ENCODE assay signal across 16 cellular contexts in genomic region chr22:41836551-41836950, GRCh38. TPM values are rescaled to one million over a fixed set of nuclear protein-coding genes. Genes with fewer than 3 reads are reported as not detected.
DNase-seq lines count a peak whose midpoint lies in the region; ATAC-seq lines count a peak whose summit lies in the region.
"Had no signal": no experiment of that assay in that cellular context is flagged by ENCODE, and none has a peak within 500 bp of the region (broad histone marks: within the 10 kb centered on the region; RNA-seq: fewer than 3 reads in every experiment).

No MANE protein-coding gene starts in this region.

- no peak overlapping the region for H3K4me3 Mint-ChIP-seq in stimulated activated naive CD8-positive, alpha-beta T cell treated with anti-CD3 and anti-CD28 coated beads, Interleukin-15, Interleukin-2, amounts not matched to agents 100 ng/mL and 50 ng/mL, for 24 hours
- H3K4me3 Mint-ChIP-seq in stimulated activated naive CD8-positive, alpha-beta T cell treated with anti-CD3 and anti-CD28 coated beads, Interleukin-15, amount 100 ng/mL, for 72 hours, result no peak overlapping the region
- peak overlapping the region; percentile 2 for H3K4me3 Mint-ChIP-seq in activated T-helper 2 cell treated with anti-CD3 and anti-CD28 coated beads, Interferon-gamma antibody, Interleukin-2, Interleukin-4, amounts not matched to agents 10 μg/mL and 5 μg/mL and 100 μg/mL, durations not matched to agents 14 hours and 24 hours and 36 hours (ENCODE audit: low read depth)
- H3K4me3 Mint-ChIP-seq in naive thymus-derived CD4-positive, alpha-beta T cell, result peak overlapping the region in 2 of 10 donors; percentile 18 to 69
- H3K4me3 Mint-ChIP-seq: T-cell had no signal

- no peak for DNase-seq in stimulated activated naive CD8-positive, alpha-beta T cell treated with anti-CD3 and anti-CD28 coated beads, Interleukin-15, amount 100 ng/mL, for 72 hours
- no peak for DNase-seq in activated T-helper 2 cell treated with anti-CD3 and anti-CD28 coated beads, Interferon-gamma antibody, Interleukin-2, Interleukin-4, amounts not matched to agents 10 μg/mL and 5 μg/mL and 100 μg/mL, durations not matched to agents 14 hours and 24 hours and 36 hours (ENCODE audit: low spot score)
- no peak for DNase-seq in naive thymus-derived CD4-positive, alpha-beta T cell
- no peak for DNase-seq in HAP-1 (ENCODE audit: low spot score in 2 of 2)
- DNase-seq in cerebellum (ENCODE audit: low spot score), result no peak
- no peak for DNase-seq in NCI-H1092 (lab: John Stamatoyannopoulos, UW)
- DNase-seq: activated CD4-positive, alpha-beta T cell treated with anti-CD3 and anti-CD28 coated beads for 48 hours; activated effector memory CD4-positive, alpha-beta T cell treated with anti-CD3 and anti-CD28 coated beads, Interleukin-2, amount 50 U/mL, for 16 hours; BE2C; gastrocnemius medialis; NCI-H2029; NCI-H82; spleen; T-cell had no signal

- peak overlapping the region; percentile 41 for H3K27ac Mint-ChIP-seq in stimulated activated naive CD8-positive, alpha-beta T cell treated with anti-CD3 and anti-CD28 coated beads, Interleukin-15, Interleukin-2, amounts not matched to agents 100 ng/mL and 50 ng/mL, for 24 hours
- no peak overlapping the region for H3K27ac Mint-ChIP-seq in stimulated activated naive CD8-positive, alpha-beta T cell treated with anti-CD3 and anti-CD28 coated beads, Interleukin-15, amount 100 ng/mL, for 72 hours
- H3K27ac Mint-ChIP-seq in activated T-helper 2 cell treated with anti-CD3 and anti-CD28 coated beads, Interferon-gamma antibody, Interleukin-2, Interleukin-4, amounts not matched to agents 10 μg/mL and 5 μg/mL and 100 μg/mL, durations not matched to agents 14 hours and 24 hours and 36 hours, result peak overlapping the region; percentile 33
- peak overlapping the region in 6 of 9 donors; percentile 44 to 76 (median 56) for H3K27ac Mint-ChIP-seq in naive thymus-derived CD4-positive, alpha-beta T cell

- ATAC-seq in stimulated activated naive CD8-positive, alpha-beta T cell treated with anti-CD3 and anti-CD28 coated beads, Interleukin-15, amount 100 ng/mL, for 72 hours, result no peak
- no peak for ATAC-seq in naive thymus-derived CD4-positive, alpha-beta T cell
- no peak for ATAC-seq in HG03108 (IDR thresholded peaks at IDR 0.05; ENCODE audit: unreplicated experiment)
- ATAC-seq: gastrocnemius medialis, T-cell had no signal

- no peaks in the 10 kb centered on the region for H3K9me3 Mint-ChIP-seq in stimulated activated naive CD8-positive, alpha-beta T cell treated with anti-CD3 and anti-CD28 coated beads, Interleukin-15, Interleukin-2, amounts not matched to agents 100 ng/mL and 50 ng/mL, for 24 hours
- no peaks in the 10 kb centered on the region for H3K9me3 Mint-ChIP-seq in stimulated activated naive CD8-positive, alpha-beta T cell treated with anti-CD3 and anti-CD28 coated beads, Interleukin-15, amount 100 ng/mL, for 72 hours
- peaks cover 3% of the 10 kb centered on the region for H3K9me3 Mint-ChIP-seq in activated T-helper 2 cell treated with anti-CD3 and anti-CD28 coated beads, Interferon-gamma antibody, Interleukin-2, Interleukin-4, amounts not matched to agents 10 μg/mL and 5 μg/mL and 100 μg/mL, durations not matched to agents 14 hours and 24 hours and 36 hours
- no peaks in the 10 kb centered on the region for H3K9me3 Mint-ChIP-seq in naive thymus-derived CD4-positive, alpha-beta T cell
- H3K9me3 Mint-ChIP-seq: T-cell had no signal

- H3K4me3 ChIP-seq in naive thymus-derived CD4-positive, alpha-beta T cell (ENCODE audit: low read length), result no peak overlapping the region
- no peak overlapping the region for H3K4me3 ChIP-seq in HAP-1
- H3K4me3 ChIP-seq: gastrocnemius medialis, spleen had no signal

- peaks cover 0 to 10% of the 10 kb centered on the region in 2 donors for H3K4me1 ChIP-seq in naive thymus-derived CD4-positive, alpha-beta T cell (ENCODE audit: control insufficient read depth in 2 of 2, insufficient read depth in 2 of 2, low read length in 2 of 2)
- H3K4me1 ChIP-seq in HAP-1, result peaks cover 21% of the 10 kb centered on the region
- H3K4me1 ChIP-seq: BE2C had no signal

- POLR2A ChIA-PET in naive thymus-derived CD4-positive, alpha-beta T cell (lab: Charles Lee), result interaction anchor here (0.8 to 8.0 kb wide), 4 partner anchors 22 to 104 kb away, joined by 3 to 61 read pairs (median 4); partner anchors contain the start of gene CCDC134

- in situ Hi-C loops in HAP-1 (cut with MboI; ENCODE audit: low sequenced_read_pairs), result no loop called here

- intact Hi-C loops in activated T-helper 2 cell treated with anti-CD3 and anti-CD28 coated beads, Interferon-gamma antibody, Interleukin-2, Interleukin-4, amounts not matched to agents 10 μg/mL and 5 μg/mL and 100 μg/mL, durations not matched to agents 14 hours and 24 hours and 36 hours (cut with micrococcal nuclease), result loop anchor here (10.0 kb wide), 1 partner anchor 238 kb away; the partner anchor contains the start of genes NAGA, PHETA2 and SMDT1
- intact Hi-C loops in naive thymus-derived CD4-positive, alpha-beta T cell (cut with micrococcal nuclease), result loop anchor here in 1 of 2 donors (10.0 kb wide), 1 partner anchor 238 kb away; the partner anchor contains the start of genes NAGA, PHETA2 and SMDT1

- peaks cover 0 to 3% (median 0%) of the 10 kb centered on the region in 3 experiments for H3K36me3 ChIP-seq in naive thymus-derived CD4-positive, alpha-beta T cell (ENCODE audit: control insufficient read depth in 2 of 3, insufficient read depth in 3 of 3, low read length in 3 of 3)
- H3K36me3 ChIP-seq in HAP-1 (replicated peaks), result peaks cover 59% of the 10 kb centered on the region
- H3K36me3 ChIP-seq: gastrocnemius medialis had no signal

- peaks cover 72% of the 10 kb centered on the region for H3K4me1 Mint-ChIP-seq in stimulated activated naive CD8-positive, alpha-beta T cell treated with anti-CD3 and anti-CD28 coated beads, Interleukin-15, Interleukin-2, amounts not matched to agents 100 ng/mL and 50 ng/mL, for 24 hours (ENCODE audit: low read depth)
- peaks cover 69% of the 10 kb centered on the region for H3K4me1 Mint-ChIP-seq in stimulated activated naive CD8-positive, alpha-beta T cell treated with anti-CD3 and anti-CD28 coated beads, Interleukin-15, amount 100 ng/mL, for 72 hours
- H3K4me1 Mint-ChIP-seq in activated T-helper 2 cell treated with anti-CD3 and anti-CD28 coated beads, Interferon-gamma antibody, Interleukin-2, Interleukin-4, amounts not matched to agents 10 μg/mL and 5 μg/mL and 100 μg/mL, durations not matched to agents 14 hours and 24 hours and 36 hours (ENCODE audit: low read depth), result peaks cover 52% of the 10 kb centered on the region
- H3K4me1 Mint-ChIP-seq in naive thymus-derived CD4-positive, alpha-beta T cell, result peaks cover 29 to 67% (median 55%) of the 10 kb centered on the region in 7 donors

- no peaks in the 10 kb centered on the region for H3K27me3 ChIP-seq in naive thymus-derived CD4-positive, alpha-beta T cell (ENCODE audit: control insufficient read depth in 2 of 2, insufficient read depth in 2 of 2, low read length in 2 of 2)
- no peaks in the 10 kb centered on the region for H3K27me3 ChIP-seq in HAP-1 (ENCODE audit: low read depth)
- H3K27me3 ChIP-seq: BE2C, gastrocnemius medialis, spleen had no signal

- CTCF ChIA-PET in naive thymus-derived CD4-positive, alpha-beta T cell (lab: Charles Lee), result no interaction called here

- H3K27me3 Mint-ChIP-seq in stimulated activated naive CD8-positive, alpha-beta T cell treated with anti-CD3 and anti-CD28 coated beads, Interleukin-15, Interleukin-2, amounts not matched to agents 100 ng/mL and 50 ng/mL, for 24 hours, result no peaks in the 10 kb centered on the region
- H3K27me3 Mint-ChIP-seq in stimulated activated naive CD8-positive, alpha-beta T cell treated with anti-CD3 and anti-CD28 coated beads, Interleukin-15, amount 100 ng/mL, for 72 hours, result no peaks in the 10 kb centered on the region
- no peaks in the 10 kb centered on the region for H3K27me3 Mint-ChIP-seq in activated T-helper 2 cell treated with anti-CD3 and anti-CD28 coated beads, Interferon-gamma antibody, Interleukin-2, Interleukin-4, amounts not matched to agents 10 μg/mL and 5 μg/mL and 100 μg/mL, durations not matched to agents 14 hours and 24 hours and 36 hours (ENCODE audit: low read depth)
- H3K27me3 Mint-ChIP-seq in naive thymus-derived CD4-positive, alpha-beta T cell, result peaks cover 0 to 2% (median 0%) of the 10 kb centered on the region in 5 donors
- H3K27me3 Mint-ChIP-seq: T-cell had no signal

- no peak overlapping the region for H3K27ac ChIP-seq in naive thymus-derived CD4-positive, alpha-beta T cell (ENCODE audit: low read depth, low read length)

- H3K36me3 Mint-ChIP-seq in stimulated activated naive CD8-positive, alpha-beta T cell treated with anti-CD3 and anti-CD28 coated beads, Interleukin-15, Interleukin-2, amounts not matched to agents 100 ng/mL and 50 ng/mL, for 24 hours (ENCODE audit: low read depth), result peaks cover 67% of the 10 kb centered on the region
- peaks cover 75% of the 10 kb centered on the region for H3K36me3 Mint-ChIP-seq in activated T-helper 2 cell treated with anti-CD3 and anti-CD28 coated beads, Interferon-gamma antibody, Interleukin-2, Interleukin-4, amounts not matched to agents 10 μg/mL and 5 μg/mL and 100 μg/mL, durations not matched to agents 14 hours and 24 hours and 36 hours (ENCODE audit: low read depth)
- peaks cover 0 to 43% (median 4%) of the 10 kb centered on the region in 5 donors for H3K36me3 Mint-ChIP-seq in naive thymus-derived CD4-positive, alpha-beta T cell

- H3K9me3 ChIP-seq in naive thymus-derived CD4-positive, alpha-beta T cell (ENCODE audit: control insufficient read depth in 2 of 3, low read length in 3 of 3), result no peaks in the 10 kb centered on the region
- H3K9me3 ChIP-seq in HAP-1, result no peaks in the 10 kb centered on the region
- H3K9me3 ChIP-seq: BE2C, gastrocnemius medialis, spleen had no signal

RNA-seq across cellular contexts. Expression of gene SREBF2, which starts 3.6 kb away (rescaled TPM):
- total RNA-seq in activated T-helper 2 cell treated with anti-CD3 and anti-CD28 coated beads, Interferon-gamma antibody, Interleukin-2, Interleukin-4, amounts not matched to agents 10 μg/mL and 5 μg/mL and 100 μg/mL, durations not matched to agents 14 hours and 24 hours and 36 hours, result 191 and 202 TPM in 2 replicates
- total RNA-seq in naive thymus-derived CD4-positive, alpha-beta T cell, result 100 to 1,000 TPM in 3 of 5 experiments, 10 to 100 TPM in 2; 71.5 to 117 (median 101) TPM
- polyA plus RNA-seq in naive thymus-derived CD4-positive, alpha-beta T cell, result 10 to 100 TPM; 17.4 to 21.0 TPM
- total RNA-seq in cerebellum, result 73.8 TPM

RNA-seq across cellular contexts. Expression of gene CCDC134, which starts 36.1 kb away (rescaled TPM):
- 17.4 and 19.6 TPM in 2 replicates for total RNA-seq in activated T-helper 2 cell treated with anti-CD3 and anti-CD28 coated beads, Interferon-gamma antibody, Interleukin-2, Interleukin-4, amounts not matched to agents 10 μg/mL and 5 μg/mL and 100 μg/mL, durations not matched to agents 14 hours and 24 hours and 36 hours
- total RNA-seq in naive thymus-derived CD4-positive, alpha-beta T cell, result 10 to 100 TPM; 13.7 to 22.8 (median 18.2) TPM
- polyA plus RNA-seq in naive thymus-derived CD4-positive, alpha-beta T cell, result 1 to 10 TPM; 4.5 to 9.1 TPM
- 13.0 TPM for total RNA-seq in cerebellum

Comparison
In these comparisons a context has a peak if more than half of its experiments do, and no peak if none do; other contexts are left out.
1. H3K27ac Mint-ChIP-seq: peak in stimulated activated naive CD8-positive, alpha-beta T cell treated with anti-CD3 and anti-CD28 coated beads, Interleukin-15, Interleukin-2, amounts not matched to agents 100 ng/mL and 50 ng/mL, for 24 hours (single experiment), activated T-helper 2 cell treated with anti-CD3 and anti-CD28 coated beads, Interferon-gamma antibody, Interleukin-2, Interleukin-4, amounts not matched to agents 10 μg/mL and 5 μg/mL and 100 μg/mL, durations not matched to agents 14 hours and 24 hours and 36 hours (single experiment) and naive thymus-derived CD4-positive, alpha-beta T cell (6 of 9); none in stimulated activated naive CD8-positive, alpha-beta T cell treated with anti-CD3 and anti-CD28 coated beads, Interleukin-15, amount 100 ng/mL, for 72 hours (0 of 2).